In the genomic region with DNA sequence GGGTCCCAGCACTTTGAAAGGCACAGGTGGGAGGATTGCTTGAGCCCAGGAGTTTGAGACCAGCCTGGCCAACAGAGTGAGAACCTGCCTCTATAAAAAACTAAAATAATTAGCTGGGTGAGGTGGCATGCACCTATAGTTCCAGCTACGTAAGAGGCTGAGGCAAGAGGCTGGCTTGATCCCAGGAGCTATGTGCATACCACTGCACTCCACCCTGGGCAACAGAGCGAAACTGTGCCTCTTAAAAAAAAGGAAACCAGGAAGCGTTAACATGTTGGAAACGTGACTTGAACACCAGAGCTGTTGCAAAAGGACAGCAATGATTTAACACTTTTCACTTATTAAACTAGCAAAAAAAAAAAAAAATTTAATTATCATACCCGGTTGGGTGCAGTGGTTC, we compare ENCODE assay signal across 19 cellular contexts.
"Had no signal": no experiment of that assay in that cellular context is flagged by ENCODE, and none has a peak within 500 bp of the region (broad histone marks: within the 10 kb centered on the region; RNA-seq: fewer than 3 reads in every experiment).

No MANE protein-coding gene starts in this region.

- H3K9me3 ChIP-seq: ascending aorta, gastroesophageal sphincter, heart right ventricle, pancreas had no signal

- DNase-seq: activated CD4-positive, alpha-beta T cell treated with anti-CD3 and anti-CD28 coated beads for 1 hour; activated CD4-positive, alpha-beta T cell treated with anti-CD3 and anti-CD28 coated beads, Interleukin-2, amount 50 U/mL, for 4 hours; activated gamma-delta T cell; erythroblast; heart right ventricle; left cardiac atrium; naive thymus-derived CD4-positive, alpha-beta T cell; pancreas; stimulated activated CD4-positive, alpha-beta T cell treated with anti-CD3 and anti-CD28 coated beads, Interleukin-12 subunit alpha, Interleukin-12 subunit beta, amount 100 ng/mL, for 4 hours; stimulated activated CD4-positive, alpha-beta T cell treated with anti-CD3 and anti-CD28 coated beads, Interleukin-1b, Interleukin-23, amount 100 ng/mL, for 48 hours; stimulated activated CD8-positive, alpha-beta memory T cell treated with anti-CD3 and anti-CD28 coated beads, Interleukin-4, amount 100 ng/mL, for 48 hours; stimulated activated naive CD4-positive, alpha-beta T cell; T-cell had no signal

- ATAC-seq: gastroesophageal sphincter; heart right ventricle; left cardiac atrium; naive thymus-derived CD4-positive, alpha-beta T cell; pancreas; SK-N-SH treated with all-trans-retinoic acid at 6 μM for 48 hours; T-cell had no signal

- H3K27me3 Mint-ChIP-seq: activated naive CD4-positive, alpha-beta T cell treated with anti-CD3 and anti-CD28 coated beads, Interleukin-2, amount 50 U/mL, for 24 hours; memory B cell; naive thymus-derived CD4-positive, alpha-beta T cell; T-cell had no signal

- H3K27ac ChIP-seq: ascending aorta, coronary artery, gastroesophageal sphincter, heart right ventricle, pancreas had no signal

- H3K9me3 Mint-ChIP-seq: activated naive CD4-positive, alpha-beta T cell treated with anti-CD3 and anti-CD28 coated beads, Interleukin-2, amount 50 U/mL, for 24 hours; memory B cell; naive thymus-derived CD4-positive, alpha-beta T cell; T-cell had no signal

- H3K4me3 Mint-ChIP-seq: activated naive CD4-positive, alpha-beta T cell treated with anti-CD3 and anti-CD28 coated beads, Interleukin-2, amount 50 U/mL, for 24 hours; memory B cell; naive thymus-derived CD4-positive, alpha-beta T cell; T-cell had no signal

- H3K4me3 ChIP-seq: ascending aorta, coronary artery, gastroesophageal sphincter, heart right ventricle, pancreas had no signal

- H3K27me3 ChIP-seq: ascending aorta, gastroesophageal sphincter, heart right ventricle, pancreas had no signal

- H3K27ac Mint-ChIP-seq: activated naive CD4-positive, alpha-beta T cell treated with anti-CD3 and anti-CD28 coated beads, Interleukin-2, amount 50 U/mL, for 24 hours; memory B cell; T-cell had no signal
